ENCODE assay signal across 28 cellular contexts in the genomic region with DNA sequence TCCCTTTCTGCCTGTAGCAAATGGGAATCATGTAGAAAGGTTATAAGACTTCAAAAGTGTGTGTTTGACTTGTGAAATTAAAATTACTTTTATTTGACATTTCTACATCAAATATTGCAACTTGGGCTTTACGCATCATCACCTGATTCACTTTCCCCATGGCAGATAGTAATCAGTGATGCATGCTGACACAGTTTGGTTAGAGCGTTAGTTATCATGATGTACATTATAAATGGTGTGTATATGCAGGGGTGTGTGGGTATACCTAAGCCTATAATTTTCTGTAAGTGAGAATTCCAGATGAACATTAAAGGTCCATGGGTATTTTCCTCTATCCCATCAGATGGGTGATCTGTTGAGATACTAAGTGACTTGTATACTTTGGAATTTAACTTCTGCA.
"Had no signal": no experiment of that assay in that cellular context is flagged by ENCODE, and none has a peak within 500 bp of the region (broad histone marks: within the 10 kb centered on the region; RNA-seq: fewer than 3 reads in every experiment).

No MANE protein-coding gene starts in this region.

- H3K9me3 Mint-ChIP-seq: activated CD4-positive, alpha-beta memory T cell treated with anti-CD3 and anti-CD28 coated beads, Interleukin-2, amount 10 ng/mL, durations not matched to agents 7 days and 5 days; natural killer cell; neural progenitor cell; T-helper 1 cell treated with Interleukin-12 subunit alpha and Interleukin-12 subunit beta and Interleukin-4 antibody, amounts not matched to agents 30 μg/mL and 1 μg/mL, for 36 hours; WTC11 had no signal

- H3K27me3 ChIP-seq: dorsolateral prefrontal cortex, gastrocnemius medialis, neural progenitor cell, right atrium auricular region, stomach, thyroid gland, upper lobe of left lung had no signal

- H3K27ac Mint-ChIP-seq: activated CD4-positive, alpha-beta memory T cell treated with anti-CD3 and anti-CD28 coated beads, Interleukin-2, amount 10 ng/mL, durations not matched to agents 7 days and 5 days; activated CD8-positive, alpha-beta memory T cell treated with anti-CD3 and anti-CD28 coated beads, Interleukin-2, amount 10 ng/mL, durations not matched to agents 7 days and 5 days; activated naive CD8-positive, alpha-beta T cell; natural killer cell; neural progenitor cell; T-helper 1 cell treated with Interleukin-12 subunit alpha and Interleukin-12 subunit beta and Interleukin-4 antibody, amounts not matched to agents 30 μg/mL and 1 μg/mL, for 36 hours; WTC11 had no signal

- H3K36me3 Mint-ChIP-seq: activated CD8-positive, alpha-beta memory T cell treated with anti-CD3 and anti-CD28 coated beads, Interleukin-2, amount 10 ng/mL, durations not matched to agents 7 days and 5 days; activated naive CD8-positive, alpha-beta T cell; natural killer cell; neural progenitor cell; WTC11 had no signal

- H3K4me3 Mint-ChIP-seq: activated CD4-positive, alpha-beta memory T cell treated with anti-CD3 and anti-CD28 coated beads, Interleukin-2, amount 10 ng/mL, durations not matched to agents 7 days and 5 days; activated CD8-positive, alpha-beta memory T cell treated with anti-CD3 and anti-CD28 coated beads, Interleukin-2, amount 10 ng/mL, durations not matched to agents 7 days and 5 days; activated naive CD8-positive, alpha-beta T cell; natural killer cell; neural progenitor cell; T-helper 1 cell treated with Interleukin-12 subunit alpha and Interleukin-12 subunit beta and Interleukin-4 antibody, amounts not matched to agents 30 μg/mL and 1 μg/mL, for 36 hours; WTC11 had no signal

- H3K27me3 Mint-ChIP-seq: activated CD4-positive, alpha-beta memory T cell treated with anti-CD3 and anti-CD28 coated beads, Interleukin-2, amount 10 ng/mL, durations not matched to agents 7 days and 5 days; activated CD8-positive, alpha-beta memory T cell treated with anti-CD3 and anti-CD28 coated beads, Interleukin-2, amount 10 ng/mL, durations not matched to agents 7 days and 5 days had no signal

- H3K27ac ChIP-seq: brain microvascular endothelial cell, coronary artery, gastrocnemius medialis, left ventricle myocardium inferior, neural progenitor cell, parathyroid adenoma, right atrium auricular region, stomach, thyroid gland, upper lobe of left lung had no signal

- H3K4me3 ChIP-seq: coronary artery, dorsolateral prefrontal cortex, gastrocnemius medialis, left ventricle myocardium inferior, lung, neural progenitor cell, right atrium auricular region, smooth muscle cell, stomach, thyroid gland, upper lobe of left lung had no signal

- H3K9me3 ChIP-seq: gastrocnemius medialis, left ventricle myocardium inferior, right atrium auricular region, stomach, thyroid gland, upper lobe of left lung had no signal

- ATAC-seq: activated CD8-positive, alpha-beta memory T cell treated with anti-CD3 and anti-CD28 coated beads, Interleukin-2, amount 10 ng/mL, durations not matched to agents 7 days and 5 days; gastrocnemius medialis; natural killer cell; WTC11 had no signal

- H3K4me1 Mint-ChIP-seq: natural killer cell had no signal

- DNase-seq: activated CD4-positive, alpha-beta memory T cell treated with anti-CD3 and anti-CD28 coated beads, Interleukin-2, amount 10 ng/mL, durations not matched to agents 7 days and 5 days; activated CD8-positive, alpha-beta memory T cell treated with anti-CD3 and anti-CD28 coated beads, Interleukin-2, amount 10 ng/mL, durations not matched to agents 7 days and 5 days; activated effector memory CD4-positive, alpha-beta T cell treated with Interleukin-2 at 50 U/mL for 16 hours; activated naive CD4-positive, alpha-beta T cell treated with Interleukin-2 at 50 U/mL for 16 hours; amniotic stem cell; brain microvascular endothelial cell; dorsolateral prefrontal cortex; effector memory CD4-positive, alpha-beta T cell; gastrocnemius medialis; glutamatergic neuron; left ventricle myocardium inferior; mesendoderm; natural killer cell; occipital lobe; stimulated activated CD4-positive, alpha-beta T cell treated with anti-CD3 and anti-CD28 coated beads, Interleukin-2, amount 100 ng/mL, for 24 hours; stomach; SW 1271; thyroid gland; upper lobe of left lung had no signal

- H3K36me3 ChIP-seq: brain microvascular endothelial cell, gastrocnemius medialis, left ventricle myocardium inferior, neural progenitor cell, right atrium auricular region, stomach, thyroid gland, upper lobe of left lung had no signal

- H3K4me1 ChIP-seq: gastrocnemius medialis, left ventricle myocardium inferior, parathyroid adenoma, right atrium auricular region, stomach, thyroid gland, upper lobe of left lung had no signal
